ENCODE assay signal across 1 cellular context in genomic region chr5:2165991-2166978, GRCh38.
TF ChIP-seq lines count a peak whose summit lies in the region.

No MANE protein-coding gene starts in this region.

TF ChIP-seq in H1, 55 proteins besides CTCF, POLR2A, EP300 and RAD21:
- TF ChIP-seq RBBP5 (IDR thresholded peaks at IDR 0.05; ENCODE audit: borderline replicate concordance, low read depth, low read length): no peak
- TF ChIP-seq USF2 (IDR thresholded peaks at IDR 0.05; ENCODE audit: low read length): no peak
- no peak for TF ChIP-seq RXRA (IDR thresholded peaks at IDR 0.05; ENCODE audit: insufficient read depth, low read depth, low read length)
- no peak for TF ChIP-seq NANOG (IDR thresholded peaks at IDR 0.05; ENCODE audit: insufficient read depth, low read depth, low read length, poor library complexity, severe bottlenecking)
- TF ChIP-seq KDM4A (IDR thresholded peaks at IDR 0.05; ENCODE audit: low read depth, low read length, severe bottlenecking): no peak
- TF ChIP-seq SRF (IDR thresholded peaks at IDR 0.05; ENCODE audit: low read depth, low read length): no peak
- no peak for TF ChIP-seq CTBP2 (IDR thresholded peaks at IDR 0.05; ENCODE audit: borderline replicate concordance, insufficient read depth, insufficient read length, low read length)
- TF ChIP-seq ASH2L (IDR thresholded peaks at IDR 0.05; ENCODE audit: low read length): no peak
- TF ChIP-seq KDM1A (IDR thresholded peaks at IDR 0.05; ENCODE audit: borderline replicate concordance, low read length): no peak
- no peak for TF ChIP-seq ATF2 (IDR thresholded peaks at IDR 0.05; ENCODE audit: low read length)
- no peak for TF ChIP-seq HDAC6 (IDR thresholded peaks at IDR 0.05; ENCODE audit: low read depth, low read length)
- no peak for TF ChIP-seq SAP30 (IDR thresholded peaks at IDR 0.05; ENCODE audit: insufficient read depth, insufficient replicate concordance, low read length)
- no peak for TF ChIP-seq CHD7 (IDR thresholded peaks at IDR 0.05; ENCODE audit: insufficient replicate concordance, low read length)
- no peak for TF ChIP-seq BCL11A (IDR thresholded peaks at IDR 0.05; ENCODE audit: low read depth in 2 of 2, low read length in 2 of 2)
- no peak for TF ChIP-seq FOSL1 (IDR thresholded peaks at IDR 0.05; ENCODE audit: insufficient read depth, low read depth, low read length)
- TF ChIP-seq SUZ12 (IDR thresholded peaks at IDR 0.05; ENCODE audit: low read length): no peak
